In the genomic region with DNA sequence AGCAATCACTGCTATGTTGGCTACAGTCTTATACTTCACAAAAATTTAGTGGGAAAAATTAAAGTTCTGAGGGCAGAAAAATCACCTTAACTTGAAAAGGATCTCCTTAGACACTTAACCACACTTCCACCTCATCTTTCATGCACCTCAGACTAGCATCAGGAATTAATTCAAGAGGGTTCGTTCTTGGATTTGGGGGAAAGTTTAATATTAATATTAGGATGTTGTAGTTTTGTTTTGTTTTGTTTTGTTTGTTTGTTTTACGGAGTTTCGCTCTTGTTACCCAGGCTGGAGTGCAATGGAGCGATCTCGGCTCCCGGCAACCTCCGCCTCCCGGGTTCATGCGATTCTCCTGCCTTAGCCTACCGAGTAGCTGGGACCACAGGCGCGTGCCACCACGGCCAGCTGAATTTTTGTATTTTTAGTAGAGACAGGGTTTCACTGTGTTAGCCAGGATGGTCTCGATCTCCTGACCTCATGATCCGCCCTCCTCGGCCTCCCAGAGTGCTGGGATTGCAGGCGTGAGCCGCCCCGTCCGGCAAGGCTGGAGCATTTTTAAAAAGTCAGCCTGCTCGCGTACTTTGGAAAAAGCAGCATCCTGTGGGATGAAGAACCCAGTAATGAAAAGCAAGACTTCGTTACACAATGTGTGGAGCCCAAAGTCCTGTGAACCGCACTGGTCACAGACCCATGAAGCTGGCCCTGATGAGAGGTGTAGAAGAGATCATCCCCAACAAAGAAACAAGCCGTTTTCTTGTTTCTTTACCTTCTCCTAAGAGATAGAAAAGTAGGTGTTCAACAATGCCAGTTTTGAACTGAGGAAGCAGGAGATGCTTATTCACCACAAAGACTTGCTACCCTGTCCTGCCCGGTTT, we compare ENCODE assay signal across 13 cellular contexts.
DNase-seq lines count a peak whose midpoint lies in the region; ATAC-seq, FAIRE-seq and TF ChIP-seq lines count a peak whose summit lies in the region.
"Had no signal": no experiment of that assay in that cellular context is flagged by ENCODE, and none has a peak within 500 bp of the region (broad histone marks: within the 10 kb centered on the region; RNA-seq: fewer than 3 reads in every experiment).

No MANE protein-coding gene starts in this region.

- no peaks in the 10 kb centered on the region for H3K9me3 Mint-ChIP-seq in WTC11
- H3K9me3 Mint-ChIP-seq: T-cell had no signal

- H3K4me1 ChIP-seq in A549 (peaks cover 5% of the 10 kb centered on the region; the same call in 1 of the 3 replicates), iPS DF 6.9 (ENCODE audit: control insufficient read depth, insufficient read depth, low read length) (0 out of 2 replicates have a peak, but pooled peaks cover 1% of the 10 kb centered on the region), MM.1S (ENCODE audit: low read length) (no peaks in the 10 kb centered on the region), colonic mucosa (no peaks in the 10 kb centered on the region)

- H3K36me3 ChIP-seq in iPS DF 6.9 (ENCODE audit: control insufficient read depth, insufficient read depth, low read length), result no peaks in the 10 kb centered on the region
- no peaks in the 10 kb centered on the region for H3K36me3 ChIP-seq in MM.1S (replicated peaks; ENCODE audit: insufficient read depth, low read length)
- no peaks in the 10 kb centered on the region for H3K36me3 ChIP-seq in colonic mucosa

- no peak for TF ChIP-seq EP300 in A549 (IDR thresholded peaks at IDR 0.05)

- H3K9me3 ChIP-seq in A549 (no peaks in the 10 kb centered on the region), iPS DF 6.9 (ENCODE audit: control insufficient read depth, insufficient read depth, low read length) (no peaks in the 10 kb centered on the region), MM.1S (replicated peaks; ENCODE audit: insufficient read depth, low read length) (no peaks in the 10 kb centered on the region), colonic mucosa (no peaks in the 10 kb centered on the region)

- H2AFZ ChIP-seq in MM.1S (ENCODE audit: low read length), result no peak overlapping the region

- TF ChIP-seq CTCF in A549 (IDR thresholded peaks at IDR 0.05) (no peak), WTC11 (IDR thresholded peaks at IDR 0.05) (no peak), MM.1S (IDR thresholded peaks at IDR 0.05; ENCODE audit: low read length) (no peak), colonic mucosa (IDR thresholded peaks at IDR 0.05) (no peak)

- POLR2A ChIA-PET in A549 (lab: Yijun Ruan, JAX), result interaction anchor here (1.1 to 1.2 kb wide), 2 partner anchors 10 to 90 kb away, joined by 3 to 4 read pairs; no protein-coding TSS in a partner anchor
- POLR2A ChIA-PET in HEK293T (lab: Yijun Ruan, JAX), result interaction anchor here (0.8 to 1.3 kb wide), 2 partner anchors 10 to 11 kb away, joined by 3 read pairs; no protein-coding TSS in a partner anchor
- POLR2A ChIA-PET in WTC11 (lab: Charles Lee), result interaction anchor here (1.1 kb wide), 1 partner anchor 210 kb away, joined by 4 read pairs; no protein-coding TSS in a partner anchor

- TF ChIP-seq RAD21 in A549 (conservative IDR thresholded peaks at IDR 0.05 in 1 of 2, IDR thresholded peaks at IDR 0.05 in 1 of 2), result no peak

- peak in 1 of 2 experiments; percentile 33 for DNase-seq in A549 (ENCODE audit: low read depth in 1 of 2, low spot score in 1 of 2)
- no peak for DNase-seq in HEK293T (ENCODE audit: extremely low spot score)
- no peak for DNase-seq in WTC11 (ENCODE audit: low spot score)
- DNase-seq in iPS DF 6.9 (ENCODE audit: low read depth, low spot score), result no peak
- no peak for DNase-seq in MM.1S
- no peak for DNase-seq in SW480 (ENCODE audit: low spot score)
- DNase-seq in colonic mucosa, result no peak
- DNase-seq: C1 segment of cervical spinal cord, DMS153, NCI-H1436 treated with DMSO at 0.1 percent for 48 hours, T-cell had no signal

- TF ChIP-seq POLR2A in A549 (IDR thresholded peaks at IDR 0.05; ENCODE audit: low read length), result peak; percentile 28; the same call in 1 of the 2 replicates

- peak overlapping the region; percentile 62 for H3K27ac Mint-ChIP-seq in WTC11
- H3K27ac Mint-ChIP-seq: T-cell had no signal

- H3K4me1 Mint-ChIP-seq in WTC11, result peaks cover 20% of the 10 kb centered on the region
- H3K4me1 Mint-ChIP-seq: T-cell had no signal

- no peaks in the 10 kb centered on the region for H3K79me2 ChIP-seq in MM.1S (ENCODE audit: low read length)

- CTCF ChIA-PET in A549 (lab: Yijun Ruan, JAX), result no interaction called here
- CTCF ChIA-PET in HEK293T (lab: Yijun Ruan, JAX), result interaction anchor here (0.7 kb wide), 1 partner anchor 930 kb away, joined by 3 read pairs; no protein-coding TSS in a partner anchor
- CTCF ChIA-PET in WTC11 (lab: Charles Lee), result interaction anchor here (1.4 kb wide), 1 partner anchor 8 kb away, joined by 3 read pairs; no protein-coding TSS in a partner anchor

- FAIRE-seq in A549 (lab: Jason Lieb, UNC), result no peak
- FAIRE-seq: GM12891 had no signal

- H3K9ac ChIP-seq in MM.1S (ENCODE audit: low read length) (no peak overlapping the region), colonic mucosa (ENCODE audit: low read depth in 2 of 2, low read length in 2 of 2) (no peak overlapping the region)

- no peaks in the 10 kb centered on the region for H4K20me1 ChIP-seq in MM.1S (ENCODE audit: insufficient read depth, low read length)

- no peaks in the 10 kb centered on the region for H3F3A ChIP-seq in MM.1S (ENCODE audit: insufficient read depth, low read length)

- H3K27ac ChIP-seq in A549 (peak overlapping the region in 1 of 2 experiments; percentile 59; a peak in 1 of 6 replicates), iPS DF 6.9 (ENCODE audit: low read length) (no peak overlapping the region), MM.1S (ENCODE audit: low read length) (no peak overlapping the region), colonic mucosa (no peak overlapping the region)

- no peaks in the 10 kb centered on the region for H3K36me3 Mint-ChIP-seq in WTC11
- H3K36me3 Mint-ChIP-seq: T-cell had no signal

- peak overlapping the region; percentile 72 for H3K4me3 Mint-ChIP-seq in WTC11
- H3K4me3 Mint-ChIP-seq: T-cell had no signal

- intact Hi-C loops in colonic mucosa (cut with DNase I), result no loop called here

- H3K27me3 ChIP-seq in iPS DF 6.9 (ENCODE audit: control insufficient read depth, insufficient read depth, low read length) (no peaks in the 10 kb centered on the region), MM.1S (replicated peaks; ENCODE audit: insufficient read depth, low read length) (no peaks in the 10 kb centered on the region), colonic mucosa (no peaks in the 10 kb centered on the region)

- H3K4me2 ChIP-seq in A549 (peak overlapping the region; percentile 83), MM.1S (ENCODE audit: low read depth, low read length) (no peak overlapping the region)

- peak overlapping the region; percentile 56 for H3K4me3 ChIP-seq in A549
- peak overlapping the region; percentile 28; the same call in 1 of the 2 replicates for H3K4me3 ChIP-seq in iPS DF 6.9 (ENCODE audit: low read length)
- no peak overlapping the region for H3K4me3 ChIP-seq in MM.1S (ENCODE audit: low read length)
- H3K4me3 ChIP-seq in colonic mucosa, result no peak overlapping the region

- H3K9me2 ChIP-seq in MM.1S (replicated peaks; ENCODE audit: insufficient read depth, low read length), result no peaks in the 10 kb centered on the region

- 12% methylated on average over 15 of the region's 26 CpGs for WGBS in A549 (ENCODE audit: missing lambda C conversion rate)
- 100% methylated on average over 3 of the region's 26 CpGs for WGBS in iPS DF 6.9 (ENCODE audit: insufficient coverage, insufficient read length)

- H3K27me3 Mint-ChIP-seq in WTC11 (ENCODE audit: low read depth), result peaks cover 10% of the 10 kb centered on the region

- ATAC-seq in A549 (peak; percentile 41 to 56; a peak in 5 of 6 replicates), WTC11 (peak; percentile 38), GM18498 (IDR thresholded peaks at IDR 0.05; ENCODE audit: unreplicated experiment) (no peak)
- ATAC-seq: T-cell had no signal

TF ChIP-seq in A549, 52 proteins besides CTCF, POLR2A, EP300 and RAD21 (continues in another document):
- TF ChIP-seq KDM5A (IDR thresholded peaks at IDR 0.05) (no peak), MYC (IDR thresholded peaks at IDR 0.05; ENCODE audit: borderline replicate concordance, low read length) (no peak), FOSB (CRISPR knock-in tag; IDR thresholded peaks at IDR 0.05) (peak; percentile 83), RARB (CRISPR knock-in tag; IDR thresholded peaks at IDR 0.05) (peak; percentile 74; the same call in 1 of the 2 replicates), HOXA7 (CRISPR knock-in tag; IDR thresholded peaks at IDR 0.05) (peak; percentile 87; the same call in 1 of the 2 replicates), CHD4 (IDR thresholded peaks at IDR 0.05; ENCODE audit: borderline replicate concordance) (no peak), MAZ (IDR thresholded peaks at IDR 0.05; ENCODE audit: borderline replicate concordance, low read depth, low read length) (no peak), POLR2AphosphoS2 (conservative IDR thresholded peaks at IDR 0.05; ENCODE audit: low read length) (no peak)

TF ChIP-seq in HEK293T, 16 proteins besides CTCF, POLR2A, EP300 and RAD21 (continues in another document):
- TF ChIP-seq LEF1 (IDR thresholded peaks at IDR 0.05; ENCODE audit: borderline replicate concordance), result no peak
- no peak for TF ChIP-seq CTBP1 (IDR thresholded peaks at IDR 0.05; ENCODE audit: borderline replicate concordance)
- peak; percentile 48; the same call in 1 of the 2 replicates for TF ChIP-seq NFRKB (IDR thresholded peaks at IDR 0.05)
- TF ChIP-seq FOXK2 (IDR thresholded peaks at IDR 0.05), result no peak
- TF ChIP-seq SUZ12 (IDR thresholded peaks at IDR 0.05), result no peak
- TF ChIP-seq FOXM1 (IDR thresholded peaks at IDR 0.05; ENCODE audit: borderline replicate concordance), result no peak
- TF ChIP-seq BHLHE40 (IDR thresholded peaks at IDR 0.05; ENCODE audit: borderline replicate concordance), result peak; percentile 36; the same call in 1 of the 2 replicates
- no peak for TF ChIP-seq FOXA1 (IDR thresholded peaks at IDR 0.05)
- no peak for TF ChIP-seq SP1 (IDR thresholded peaks at IDR 0.05)
- no peak for TF ChIP-seq HDGF (IDR thresholded peaks at IDR 0.05; ENCODE audit: borderline replicate concordance)

Comparison
In these comparisons a context has a peak if more than half of its experiments do, and no peak if none do; other contexts are left out.
1. H3K4me3 ChIP-seq: peak in A549 (single experiment) and iPS DF 6.9 (single experiment); none in MM.1S (single experiment) and colonic mucosa (single experiment).
2. Of the 8 proteins assayed by ChIP-seq in both WTC11 and A549: peak only in WTC11: none; only in A549: TP53; in both: none; in neither: 6; mixed calls (peak in some experiments, not most) for 1.